Comparison of ENCODE assay signal across 8 cellular contexts in the genomic region with DNA sequence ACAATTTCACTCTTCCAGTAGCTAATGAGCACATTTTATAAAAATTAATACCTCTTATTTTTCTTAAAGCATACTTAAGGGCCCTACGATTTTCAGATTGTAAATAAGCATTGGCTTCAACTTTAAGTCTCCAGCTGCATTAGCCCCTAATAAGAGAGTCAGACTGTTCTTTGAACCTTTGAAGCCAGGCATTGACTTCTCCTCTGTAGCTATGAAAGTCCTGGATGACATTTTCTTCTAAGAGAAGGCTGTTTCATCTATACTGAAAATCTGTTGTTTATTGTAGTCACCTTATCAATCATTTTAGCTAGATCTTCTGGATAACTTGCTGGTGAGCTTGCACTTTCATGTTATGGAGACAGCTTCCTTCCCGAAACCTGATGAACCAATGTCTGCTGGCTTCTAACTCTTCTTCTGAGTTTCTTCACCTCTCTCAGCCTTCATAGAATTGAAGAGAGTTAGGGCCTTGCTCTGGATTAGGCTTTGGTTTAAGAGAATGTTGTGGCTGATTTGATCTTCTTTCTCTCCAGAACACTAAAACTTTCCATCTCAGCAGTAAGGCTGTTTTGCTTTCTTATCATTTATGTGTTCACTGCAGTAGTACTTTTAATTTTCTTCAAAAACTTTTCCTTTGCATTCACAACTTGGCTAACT.
DNase-seq lines count a peak whose midpoint lies in the region; ATAC-seq and TF ChIP-seq lines count a peak whose summit lies in the region.

No MANE protein-coding gene starts in this region.

- H3K4me3 ChIP-seq in DOHH2 (ENCODE audit: low read length): peak overlapping the region; percentile 64
- peak overlapping the region; percentile 28 for H3K4me3 ChIP-seq in epithelial cell of proximal tubule (ENCODE audit: low read depth, low read length)

- H3K79me2 ChIP-seq in DOHH2 (ENCODE audit: control insufficient read depth, low read length): peaks cover 6% of the 10 kb centered on the region; the same call in 1 of the 2 replicates

- no peaks in the 10 kb centered on the region for H3K9me2 ChIP-seq in DOHH2 (replicated peaks; ENCODE audit: control insufficient read depth, low read length)

- DNase-seq in epithelial cell of proximal tubule (ENCODE audit: low read depth) (no peak), NCI-H146 (lab: John Stamatoyannopoulos, UW) (no peak), NCI-H1417 treated with DMSO at 0.1 percent for 48 hours (lab: John Stamatoyannopoulos, UW) (no peak), NCI-H1694 treated with DMSO at 0.1 percent for 48 hours (lab: John Stamatoyannopoulos, UW) (no peak), DMS 273 (lab: John Stamatoyannopoulos, UW; ENCODE audit: unreplicated experiment) (no peak)

- no peak for TF ChIP-seq CTCF in DOHH2 (IDR thresholded peaks at IDR 0.05; ENCODE audit: low read depth, low read length, poor library complexity, severe bottlenecking)
- no peak for TF ChIP-seq CTCF in epithelial cell of proximal tubule (conservative IDR thresholded peaks at IDR 0.05; ENCODE audit: low read depth, low read length)

- no peaks in the 10 kb centered on the region for H3K9me3 ChIP-seq in DOHH2 (ENCODE audit: control insufficient read depth, insufficient read depth, low read length)

- no peaks in the 10 kb centered on the region for H4K20me1 ChIP-seq in DOHH2 (ENCODE audit: control insufficient read depth, insufficient read depth, low read depth, low read length)

- peaks cover 48% of the 10 kb centered on the region for H3K4me1 ChIP-seq in DOHH2 (ENCODE audit: control insufficient read depth, low read length)

- H3K36me3 ChIP-seq in DOHH2 (ENCODE audit: control insufficient read depth, low read length): peaks cover 6% of the 10 kb centered on the region

- ATAC-seq in GM21447 (IDR thresholded peaks at IDR 0.05; ENCODE audit: unreplicated experiment) (peak; percentile 25), HG03460 (IDR thresholded peaks at IDR 0.05; ENCODE audit: unreplicated experiment) (peak; percentile 20)

- no peaks in the 10 kb centered on the region for H3K27me3 ChIP-seq in DOHH2 (ENCODE audit: control insufficient read depth, low read length)

- peaks cover 6% of the 10 kb centered on the region; the same call in 1 of the 2 replicates for H3F3A ChIP-seq in DOHH2 (ENCODE audit: control insufficient read depth, insufficient read depth)

- H3K27ac ChIP-seq in DOHH2 (ENCODE audit: low read depth, low read length): peak overlapping the region; percentile 84

- H3K4me2 ChIP-seq in DOHH2 (ENCODE audit: low read length): peak overlapping the region; percentile 76
